Comparison of ENCODE assay signal across 1 cellular context in the genomic region with DNA sequence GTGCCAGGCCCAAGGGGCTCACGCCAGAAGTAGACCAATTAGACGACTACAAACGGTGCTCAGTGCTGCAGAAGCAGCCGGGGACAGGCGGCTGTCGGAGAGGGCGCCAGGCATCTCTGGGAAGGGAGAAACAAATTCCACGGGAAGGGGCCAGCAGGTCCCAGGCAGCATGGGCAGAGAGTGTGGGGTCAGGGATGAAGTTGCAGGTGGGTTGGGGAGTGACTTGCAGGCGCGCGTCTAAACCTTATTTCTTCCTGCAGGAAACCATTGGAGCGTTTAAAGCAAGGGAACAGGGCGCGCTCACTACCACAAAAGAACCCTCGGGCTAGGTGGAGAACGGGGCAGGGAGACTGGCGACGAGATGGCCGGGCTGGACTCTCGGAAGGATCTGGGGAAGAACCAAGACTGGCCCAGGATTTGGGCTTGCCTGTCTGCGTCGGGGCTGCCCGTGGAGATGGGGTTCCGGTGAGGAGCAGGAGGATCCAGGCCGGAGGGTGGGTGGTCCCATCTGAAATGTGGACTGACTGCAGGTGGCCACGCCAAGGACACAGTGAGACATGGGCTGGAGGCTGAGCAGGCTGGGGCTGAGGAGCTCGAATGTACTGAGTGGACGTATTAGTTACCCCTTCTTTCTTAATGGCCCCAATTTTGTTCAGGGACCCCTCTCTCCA.
TF ChIP-seq lines count a peak whose summit lies in the region.

No MANE protein-coding gene starts in this region.

TF ChIP-seq in GM23338, 12 proteins besides CTCF, POLR2A, EP300 and RAD21 (continued from another document):
- TF ChIP-seq, protein P1, sequence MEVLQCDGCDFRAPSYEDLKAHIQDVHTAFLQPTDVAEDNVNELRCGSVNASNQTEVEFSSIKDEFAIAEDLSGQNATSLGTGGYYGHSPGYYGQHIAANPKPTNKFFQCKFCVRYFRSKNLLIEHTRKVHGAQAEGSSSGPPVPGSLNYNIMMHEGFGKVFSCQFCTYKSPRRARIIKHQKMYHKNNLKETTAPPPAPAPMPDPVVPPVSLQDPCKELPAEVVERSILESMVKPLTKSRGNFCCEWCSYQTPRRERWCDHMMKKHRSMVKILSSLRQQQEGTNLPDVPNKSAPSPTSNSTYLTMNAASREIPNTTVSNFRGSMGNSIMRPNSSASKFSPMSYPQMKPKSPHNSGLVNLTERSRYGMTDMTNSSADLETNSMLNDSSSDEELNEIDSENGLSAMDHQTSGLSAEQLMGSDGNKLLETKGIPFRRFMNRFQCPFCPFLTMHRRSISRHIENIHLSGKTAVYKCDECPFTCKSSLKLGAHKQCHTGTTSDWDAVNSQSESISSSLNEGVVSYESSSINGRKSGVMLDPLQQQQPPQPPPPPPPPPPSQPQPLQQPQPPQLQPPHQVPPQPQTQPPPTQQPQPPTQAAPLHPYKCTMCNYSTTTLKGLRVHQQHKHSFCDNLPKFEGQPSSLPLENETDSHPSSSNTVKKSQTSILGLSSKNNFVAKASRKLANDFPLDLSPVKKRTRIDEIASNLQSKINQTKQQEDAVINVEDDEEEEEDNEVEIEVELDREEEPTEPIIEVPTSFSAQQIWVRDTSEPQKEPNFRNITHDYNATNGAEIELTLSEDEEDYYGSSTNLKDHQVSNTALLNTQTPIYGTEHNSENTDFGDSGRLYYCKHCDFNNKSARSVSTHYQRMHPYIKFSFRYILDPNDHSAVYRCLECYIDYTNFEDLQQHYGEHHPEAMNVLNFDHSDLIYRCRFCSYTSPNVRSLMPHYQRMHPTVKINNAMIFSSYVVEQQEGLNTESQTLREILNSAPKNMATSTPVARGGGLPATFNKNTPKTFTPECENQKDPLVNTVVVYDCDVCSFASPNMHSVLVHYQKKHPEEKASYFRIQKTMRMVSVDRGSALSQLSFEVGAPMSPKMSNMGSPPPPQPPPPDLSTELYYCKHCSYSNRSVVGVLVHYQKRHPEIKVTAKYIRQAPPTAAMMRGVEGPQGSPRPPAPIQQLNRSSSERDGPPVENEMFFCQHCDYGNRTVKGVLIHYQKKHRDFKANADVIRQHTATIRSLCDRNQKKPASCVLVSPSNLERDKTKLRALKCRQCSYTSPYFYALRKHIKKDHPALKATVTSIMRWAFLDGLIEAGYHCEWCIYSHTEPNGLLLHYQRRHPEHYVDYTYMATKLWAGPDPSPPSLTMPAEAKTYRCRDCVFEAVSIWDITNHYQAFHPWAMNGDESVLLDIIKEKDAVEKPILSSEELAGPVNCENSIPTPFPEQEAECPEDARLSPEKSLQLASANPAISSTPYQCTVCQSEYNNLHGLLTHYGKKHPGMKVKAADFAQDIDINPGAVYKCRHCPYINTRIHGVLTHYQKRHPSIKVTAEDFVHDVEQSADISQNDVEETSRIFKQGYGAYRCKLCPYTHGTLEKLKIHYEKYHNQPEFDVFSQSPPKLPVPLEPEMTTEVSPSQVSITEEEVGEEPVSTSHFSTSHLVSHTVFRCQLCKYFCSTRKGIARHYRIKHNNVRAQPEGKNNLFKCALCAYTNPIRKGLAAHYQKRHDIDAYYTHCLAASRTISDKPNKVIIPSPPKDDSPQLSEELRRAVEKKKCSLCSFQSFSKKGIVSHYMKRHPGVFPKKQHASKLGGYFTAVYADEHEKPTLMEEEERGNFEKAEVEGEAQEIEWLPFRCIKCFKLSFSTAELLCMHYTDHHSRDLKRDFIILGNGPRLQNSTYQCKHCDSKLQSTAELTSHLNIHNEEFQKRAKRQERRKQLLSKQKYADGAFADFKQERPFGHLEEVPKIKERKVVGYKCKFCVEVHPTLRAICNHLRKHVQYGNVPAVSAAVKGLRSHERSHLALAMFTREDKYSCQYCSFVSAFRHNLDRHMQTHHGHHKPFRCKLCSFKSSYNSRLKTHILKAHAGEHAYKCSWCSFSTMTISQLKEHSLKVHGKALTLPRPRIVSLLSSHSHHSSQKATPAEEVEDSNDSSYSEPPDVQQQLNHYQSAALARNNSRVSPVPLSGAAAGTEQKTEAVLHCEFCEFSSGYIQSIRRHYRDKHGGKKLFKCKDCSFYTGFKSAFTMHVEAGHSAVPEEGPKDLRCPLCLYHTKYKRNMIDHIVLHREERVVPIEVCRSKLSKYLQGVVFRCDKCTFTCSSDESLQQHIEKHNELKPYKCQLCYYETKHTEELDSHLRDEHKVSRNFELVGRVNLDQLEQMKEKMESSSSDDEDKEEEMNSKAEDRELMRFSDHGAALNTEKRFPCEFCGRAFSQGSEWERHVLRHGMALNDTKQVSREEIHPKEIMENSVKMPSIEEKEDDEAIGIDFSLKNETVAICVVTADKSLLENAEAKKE (CRISPR knock-in tag; IDR thresholded peaks at IDR 0.05): no peak
- TF ChIP-seq POLR2AphosphoS5 (IDR thresholded peaks at IDR 0.05; ENCODE audit: low read depth): no peak
- TF ChIP-seq, protein P2, sequence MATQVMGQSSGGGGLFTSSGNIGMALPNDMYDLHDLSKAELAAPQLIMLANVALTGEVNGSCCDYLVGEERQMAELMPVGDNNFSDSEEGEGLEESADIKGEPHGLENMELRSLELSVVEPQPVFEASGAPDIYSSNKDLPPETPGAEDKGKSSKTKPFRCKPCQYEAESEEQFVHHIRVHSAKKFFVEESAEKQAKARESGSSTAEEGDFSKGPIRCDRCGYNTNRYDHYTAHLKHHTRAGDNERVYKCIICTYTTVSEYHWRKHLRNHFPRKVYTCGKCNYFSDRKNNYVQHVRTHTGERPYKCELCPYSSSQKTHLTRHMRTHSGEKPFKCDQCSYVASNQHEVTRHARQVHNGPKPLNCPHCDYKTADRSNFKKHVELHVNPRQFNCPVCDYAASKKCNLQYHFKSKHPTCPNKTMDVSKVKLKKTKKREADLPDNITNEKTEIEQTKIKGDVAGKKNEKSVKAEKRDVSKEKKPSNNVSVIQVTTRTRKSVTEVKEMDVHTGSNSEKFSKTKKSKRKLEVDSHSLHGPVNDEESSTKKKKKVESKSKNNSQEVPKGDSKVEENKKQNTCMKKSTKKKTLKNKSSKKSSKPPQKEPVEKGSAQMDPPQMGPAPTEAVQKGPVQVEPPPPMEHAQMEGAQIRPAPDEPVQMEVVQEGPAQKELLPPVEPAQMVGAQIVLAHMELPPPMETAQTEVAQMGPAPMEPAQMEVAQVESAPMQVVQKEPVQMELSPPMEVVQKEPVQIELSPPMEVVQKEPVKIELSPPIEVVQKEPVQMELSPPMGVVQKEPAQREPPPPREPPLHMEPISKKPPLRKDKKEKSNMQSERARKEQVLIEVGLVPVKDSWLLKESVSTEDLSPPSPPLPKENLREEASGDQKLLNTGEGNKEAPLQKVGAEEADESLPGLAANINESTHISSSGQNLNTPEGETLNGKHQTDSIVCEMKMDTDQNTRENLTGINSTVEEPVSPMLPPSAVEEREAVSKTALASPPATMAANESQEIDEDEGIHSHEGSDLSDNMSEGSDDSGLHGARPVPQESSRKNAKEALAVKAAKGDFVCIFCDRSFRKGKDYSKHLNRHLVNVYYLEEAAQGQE (IDR thresholded peaks at IDR 0.05; ENCODE audit: unreplicated experiment): no peak
- TF ChIP-seq, protein P3, sequence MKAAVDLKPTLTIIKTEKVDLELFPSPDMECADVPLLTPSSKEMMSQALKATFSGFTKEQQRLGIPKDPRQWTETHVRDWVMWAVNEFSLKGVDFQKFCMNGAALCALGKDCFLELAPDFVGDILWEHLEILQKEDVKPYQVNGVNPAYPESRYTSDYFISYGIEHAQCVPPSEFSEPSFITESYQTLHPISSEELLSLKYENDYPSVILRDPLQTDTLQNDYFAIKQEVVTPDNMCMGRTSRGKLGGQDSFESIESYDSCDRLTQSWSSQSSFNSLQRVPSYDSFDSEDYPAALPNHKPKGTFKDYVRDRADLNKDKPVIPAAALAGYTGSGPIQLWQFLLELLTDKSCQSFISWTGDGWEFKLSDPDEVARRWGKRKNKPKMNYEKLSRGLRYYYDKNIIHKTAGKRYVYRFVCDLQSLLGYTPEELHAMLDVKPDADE (IDR thresholded peaks at IDR 0.05): no peak
- no peak for TF ChIP-seq NANOG (IDR thresholded peaks at IDR 0.05; ENCODE audit: borderline replicate concordance)
- TF ChIP-seq EZH2 (IDR thresholded peaks at IDR 0.05; ENCODE audit: low read depth, unreplicated experiment): no peak
- TF ChIP-seq JUNB (IDR thresholded peaks at IDR 0.05; ENCODE audit: unreplicated experiment): no peak
- no peak for TF ChIP-seq ZNF331 (CRISPR knock-in tag; IDR thresholded peaks at IDR 0.05; ENCODE audit: low read depth)
- no peak for TF ChIP-seq CREB1 (CRISPR knock-in tag; IDR thresholded peaks at IDR 0.05; ENCODE audit: low read depth)
- TF ChIP-seq EZH2phosphoT487 (IDR thresholded peaks at IDR 0.05; ENCODE audit: unreplicated experiment): no peak
- TF ChIP-seq STAT1 (IDR thresholded peaks at IDR 0.05; ENCODE audit: unreplicated experiment): no peak
TF ChIP-seq in GM23338: peak in this region for 0.
